ENCODE assay signal across 22 cellular contexts in genomic region chr2:72927619-72928537, GRCh38. TPM values are rescaled to one million over a fixed set of nuclear protein-coding genes. Genes with fewer than 3 reads are reported as not detected.
A peak's percentile ranks its signal among the peaks of the same experiment; 100 is the strongest.
DNase-seq lines count a peak whose midpoint lies in the region; ATAC-seq and TF ChIP-seq lines count a peak whose summit lies in the region.
"Had no signal": no experiment of that assay in that cellular context is flagged by ENCODE, and none has a peak within 500 bp of the region (broad histone marks: within the 10 kb centered on the region; RNA-seq: fewer than 3 reads in every experiment).

No MANE protein-coding gene starts in this region.

- POLR2A ChIA-PET in HEK293 (lab: Yijun Ruan, JAX), result interaction anchor here (1.4 kb wide), 1 partner anchor 10 kb away, joined by 4 read pairs; the partner anchor contains the start of gene EMX1

- no peaks in the 10 kb centered on the region for H3K9me3 Mint-ChIP-seq in activated T-cell treated with anti-CD3 and anti-CD28 coated beads, Interleukin-2, amount 50 U/mL, for 4 hours
- no peaks in the 10 kb centered on the region for H3K9me3 Mint-ChIP-seq in natural killer cell
- no peaks in the 10 kb centered on the region for H3K9me3 Mint-ChIP-seq in stimulated activated naive CD8-positive, alpha-beta T cell treated with anti-CD3 and anti-CD28 coated beads, Interleukin-15, amount 100 ng/mL, for 72 hours
- H3K9me3 Mint-ChIP-seq: CD4-positive, alpha-beta T cell had no signal

- H3K27me3 Mint-ChIP-seq in activated T-cell treated with anti-CD3 and anti-CD28 coated beads, Interleukin-2, amount 50 U/mL, for 4 hours (ENCODE audit: low read depth), result peaks cover 26% of the 10 kb centered on the region
- peaks cover 13 to 21% of the 10 kb centered on the region in 2 donors for H3K27me3 Mint-ChIP-seq in natural killer cell (ENCODE audit: low read depth in 2 of 2)
- peaks cover 30% of the 10 kb centered on the region for H3K27me3 Mint-ChIP-seq in stimulated activated naive CD8-positive, alpha-beta T cell treated with anti-CD3 and anti-CD28 coated beads, Interleukin-15, amount 100 ng/mL, for 72 hours

- H3K27ac Mint-ChIP-seq in natural killer cell, result no peak overlapping the region
- H3K27ac Mint-ChIP-seq in stimulated activated naive CD8-positive, alpha-beta T cell treated with anti-CD3 and anti-CD28 coated beads, Interleukin-15, amount 100 ng/mL, for 72 hours, result no peak overlapping the region
- H3K27ac Mint-ChIP-seq: CD4-positive, alpha-beta T cell had no signal

- no peak for TF ChIP-seq CTCF in HEK293 (tag by site-specific recombination; IDR thresholded peaks at IDR 0.05)
- no peak for TF ChIP-seq CTCF in natural killer cell (IDR thresholded peaks at IDR 0.05)

- intact Hi-C loops in natural killer cell (cut with micrococcal nuclease), result no loop called here

- no peak overlapping the region for H3K4me3 ChIP-seq in HEK293 (ENCODE audit: low read depth, low read length)

- DNase-seq in activated T-cell treated with anti-CD3 and anti-CD28 coated beads, Interleukin-2, amount 50 U/mL, for 48 hours, result peak; percentile 7 to 10
- DNase-seq in activated T-cell treated with anti-CD3 and anti-CD28 coated beads, Interleukin-2, amount 50 U/mL, for 4 hours, result no peak
- peak; percentile 6 for DNase-seq in natural killer cell
- peak; percentile 36 for DNase-seq in ureter (ENCODE audit: low spot score)
- no peak for DNase-seq in stimulated activated naive CD8-positive, alpha-beta T cell treated with anti-CD3 and anti-CD28 coated beads, Interleukin-15, amount 100 ng/mL, for 72 hours
- no peak for DNase-seq in RPMI8226
- DNase-seq in NAMALWA (ENCODE audit: low spot score), result no peak
- DNase-seq: AML-193; Calu3; CD4-positive, alpha-beta T cell; DMS79; KG1; NCI-H1092 treated with DMSO at 0.1 percent for 48 hours; NCI-H1694; NCI-H2107; NCI-H226; NCI-H69; NK-92 treated with Interleukin-12 subunit alpha and Interleukin-12 subunit beta, amount 100 ng/mL, for 24 hours; OCI-M1 had no signal

- H3K27ac ChIP-seq in HEK293 (ENCODE audit: extremely low read depth, low read depth, low read length), result no peak overlapping the region
- H3K27ac ChIP-seq: HL-60 had no signal

- no peak for ATAC-seq in activated T-cell treated with anti-CD3 and anti-CD28 coated beads, Interleukin-2, amount 50 U/mL, for 4 hours
- no peak for ATAC-seq in natural killer cell
- ATAC-seq in stimulated activated naive CD8-positive, alpha-beta T cell treated with anti-CD3 and anti-CD28 coated beads, Interleukin-15, amount 100 ng/mL, for 72 hours, result no peak

- H3K36me3 ChIP-seq in HEK293 (ENCODE audit: control insufficient read depth in 2 of 2, insufficient read depth in 1 of 2, low read length in 2 of 2), result no peaks in the 10 kb centered on the region

- H3K36me3 Mint-ChIP-seq in activated T-cell treated with anti-CD3 and anti-CD28 coated beads, Interleukin-2, amount 50 U/mL, for 4 hours (ENCODE audit: insufficient read depth), result no peaks in the 10 kb centered on the region
- H3K36me3 Mint-ChIP-seq in natural killer cell, result no peaks in the 10 kb centered on the region

- H3K4me3 Mint-ChIP-seq in activated T-cell treated with anti-CD3 and anti-CD28 coated beads, Interleukin-2, amount 50 U/mL, for 4 hours, result no peak overlapping the region
- no peak overlapping the region for H3K4me3 Mint-ChIP-seq in natural killer cell
- no peak overlapping the region for H3K4me3 Mint-ChIP-seq in stimulated activated naive CD8-positive, alpha-beta T cell treated with anti-CD3 and anti-CD28 coated beads, Interleukin-15, amount 100 ng/mL, for 72 hours
- H3K4me3 Mint-ChIP-seq: CD4-positive, alpha-beta T cell had no signal

- peaks cover 6% of the 10 kb centered on the region for H3K4me1 Mint-ChIP-seq in activated T-cell treated with anti-CD3 and anti-CD28 coated beads, Interleukin-2, amount 50 U/mL, for 4 hours (ENCODE audit: low read depth)
- no peaks in the 10 kb centered on the region for H3K4me1 Mint-ChIP-seq in natural killer cell
- peaks cover 21% of the 10 kb centered on the region for H3K4me1 Mint-ChIP-seq in stimulated activated naive CD8-positive, alpha-beta T cell treated with anti-CD3 and anti-CD28 coated beads, Interleukin-15, amount 100 ng/mL, for 72 hours

- no peaks in the 10 kb centered on the region for H3K4me1 ChIP-seq in HEK293 (ENCODE audit: control insufficient read depth, insufficient read depth, low read length)

- CTCF ChIA-PET in HEK293 (lab: Yijun Ruan, JAX), result interaction anchor here (3.8 kb wide), 1 partner anchor 34 kb away, joined by 17 read pairs; no protein-coding TSS in a partner anchor

- H3K9me3 ChIP-seq in HEK293 (ENCODE audit: control insufficient read depth, insufficient read depth, low read depth, low read length), result no peaks in the 10 kb centered on the region

TF ChIP-seq in HEK293, 187 proteins besides CTCF, POLR2A, EP300 and RAD21:
- TF ChIP-seq ZNF664 (tag by site-specific recombination; IDR thresholded peaks at IDR 0.05) (peak; percentile 59), SCRT2 (tag by site-specific recombination; IDR thresholded peaks at IDR 0.05) (peak; percentile 73), ZNF26 (tag by site-specific recombination; IDR thresholded peaks at IDR 0.05) (no peak)

RNA-seq across cellular contexts. Expression of gene EMX1, which starts 10.6 kb away (rescaled TPM):
- under 1 TPM in 1 of 3 donors, not detected in 2; 0.08 TPM for total RNA-seq in activated T-cell treated with anti-CD3 and anti-CD28 coated beads, Interleukin-2, amount 50 U/mL, for 4 hours
- total RNA-seq in natural killer cell, result not detected
- total RNA-seq in ureter, result not detected
- total RNA-seq: Calu3; CD4-positive, alpha-beta T cell; M059J had no signal

RNA-seq across cellular contexts. Expression of gene SPR, which starts 40.7 kb away (rescaled TPM):
- total RNA-seq in activated T-cell treated with anti-CD3 and anti-CD28 coated beads, Interleukin-2, amount 50 U/mL, for 4 hours, result 10 to 100 TPM in 1 of 3 donors, 1 to 10 TPM in 2; 7.7 to 11.2 (median 8.5) TPM
- total RNA-seq in natural killer cell (1 to 10 TPM in 1 of 3 donors, under 1 TPM in 2; 0.16 to 1.7 (median 0.34) TPM), ureter (17.1 TPM)
- total RNA-seq: CD4-positive, alpha-beta T cell had no signal

Comparison
In these comparisons a context has a peak if more than half of its experiments do, and no peak if none do; other contexts are left out.
1. DNase-seq: peak in activated T-cell treated with anti-CD3 and anti-CD28 coated beads, Interleukin-2, amount 50 U/mL, for 48 hours (2 of 2), natural killer cell (single experiment) and ureter (single experiment); none in activated T-cell treated with anti-CD3 and anti-CD28 coated beads, Interleukin-2, amount 50 U/mL, for 4 hours (single experiment), stimulated activated naive CD8-positive, alpha-beta T cell treated with anti-CD3 and anti-CD28 coated beads, Interleukin-15, amount 100 ng/mL, for 72 hours (0 of 2), RPMI8226 (single experiment) and NAMALWA (single experiment).